7 cellular contexts compared by ENCODE assay signal in the genomic region with DNA sequence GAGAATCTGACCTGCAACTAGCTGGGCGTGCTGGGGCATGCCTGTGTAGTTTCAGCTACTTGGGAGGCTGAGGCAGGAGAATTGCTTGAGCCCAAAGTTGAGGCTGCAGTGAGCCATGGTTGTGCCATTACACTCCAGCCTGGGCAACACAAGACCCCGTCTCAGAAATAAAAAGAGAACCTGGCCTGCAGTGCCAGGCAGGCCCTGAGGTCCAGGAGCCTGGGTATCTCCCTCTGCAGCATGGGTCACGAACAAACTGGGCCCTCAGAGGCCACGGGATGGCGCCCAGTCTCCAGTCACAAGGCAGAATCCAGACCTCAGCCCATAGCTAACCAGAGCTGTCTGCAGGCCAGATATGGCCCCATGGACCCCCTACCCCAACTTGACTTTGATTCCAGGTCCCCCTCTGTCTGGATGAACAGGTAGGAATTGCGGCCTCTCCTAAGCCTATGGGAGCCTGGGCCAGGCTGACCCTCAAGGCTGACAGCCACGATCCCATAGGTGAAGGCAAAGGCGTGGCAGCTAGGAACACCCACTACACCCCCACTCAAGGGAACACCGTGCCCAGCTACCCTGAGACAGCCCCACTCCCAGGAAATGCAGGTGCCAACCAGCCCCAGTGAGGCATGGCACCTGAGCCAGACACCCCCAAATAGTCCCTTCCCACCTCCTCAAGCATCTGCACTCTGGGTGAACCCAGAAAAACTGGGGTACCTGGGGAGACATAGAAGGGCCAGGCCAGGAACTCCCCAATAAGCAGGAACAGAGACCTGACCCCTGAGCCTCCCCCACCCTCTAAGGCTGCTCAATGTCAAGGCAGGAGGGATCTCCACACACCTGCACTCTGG. TPM values are rescaled to one million over a fixed set of nuclear protein-coding genes. Genes with fewer than 3 reads are reported as not detected.
DNase-seq lines count a peak whose midpoint lies in the region; ATAC-seq, FAIRE-seq and TF ChIP-seq lines count a peak whose summit lies in the region.

No MANE protein-coding gene starts in this region.

- ATAC-seq in GM18909 (IDR thresholded peaks at IDR 0.05; ENCODE audit: poor library complexity, unreplicated experiment): no peak

- POLR2A ChIA-PET in PC-9 (lab: Charles Lee; ENCODE audit: unreplicated experiment): interaction anchor here (0.5 to 3.3 kb wide), 6 partner anchors 11 to 182 kb away, joined by 4 to 17 read pairs (median 8); no protein-coding TSS in a partner anchor

- H3K27ac ChIP-seq in PC-9: peak overlapping the region; percentile 95
- peak overlapping the region; percentile 50 to 99 for H3K27ac ChIP-seq in ascending aorta

- H3K36me3 ChIP-seq in PC-9 (ENCODE audit: low read depth): peaks cover 38% of the 10 kb centered on the region
- H3K36me3 ChIP-seq in ascending aorta: peaks cover 44 to 53% of the 10 kb centered on the region in 2 donors
- peaks cover 58% of the 10 kb centered on the region for H3K36me3 ChIP-seq in iPS-15b (ENCODE audit: control insufficient read depth, insufficient read depth, low read length)

- H3K4me1 ChIP-seq in PC-9 (replicated peaks; ENCODE audit: insufficient read depth) (peaks cover 24% of the 10 kb centered on the region), ascending aorta (no peaks in the 10 kb centered on the region), iPS-15b (ENCODE audit: control insufficient read depth, insufficient read depth, low read length) (peaks cover 2% of the 10 kb centered on the region)

- H3K9me3 ChIP-seq in PC-9 (ENCODE audit: insufficient read depth, low read depth) (no peaks in the 10 kb centered on the region), ascending aorta (no peaks in the 10 kb centered on the region), iPS-15b (ENCODE audit: control insufficient read depth, insufficient read depth, low read length) (no peaks in the 10 kb centered on the region)

- CTCF ChIA-PET in PC-9 (lab: Charles Lee): interaction anchor here (0.6 kb wide), 1 partner anchor 35 kb away, joined by 5 read pairs; no protein-coding TSS in a partner anchor

- intact Hi-C loops in PC-9 (cut with micrococcal nuclease; ENCODE audit: unreplicated experiment) (loop anchor here (1.0 kb wide), 1 partner anchor 32 kb away; no protein-coding TSS in a partner anchor), ascending aorta (cut with DNase I) (no loop called here)

- BruUV-seq in PC-9 (replicated peaks; lab: Mats Ljungman, UMichigan): no TSS peak

- H3K79me2 ChIP-seq in PC-9 (ENCODE audit: low read depth): peaks cover 50% of the 10 kb centered on the region

- peaks cover 80% of the 10 kb centered on the region for H3F3A ChIP-seq in PC-9 (ENCODE audit: insufficient read depth, low read depth)

- peak; percentile 56 for FAIRE-seq in GM12891 (lab: Jason Lieb, UNC)

- H2AFZ ChIP-seq in PC-9: no peak overlapping the region

- H4K20me1 ChIP-seq in PC-9 (ENCODE audit: insufficient read depth): peaks cover 53% of the 10 kb centered on the region

- H3K4me2 ChIP-seq in PC-9: peak overlapping the region; percentile 97

- DNase-seq in GM12891 (ENCODE audit: insufficient read length, low spot score): no peak
- peak in 1 of 2 experiments; percentile 46 for DNase-seq in PC-9
- DNase-seq in ascending aorta (ENCODE audit: low spot score in 2 of 2): peak in 1 of 2 donors; percentile 70
- DNase-seq in stimulated activated CD4-positive, alpha-beta T cell treated with anti-CD3 and anti-CD28 coated beads, Interleukin-2, amount 100 ng/mL, for 48 hours: peak; percentile 32 to 43
- no peak for DNase-seq in COLO668 (lab: John Stamatoyannopoulos, UW; ENCODE audit: unreplicated experiment)

- TF ChIP-seq CTCF in PC-9 (conservative IDR thresholded peaks at IDR 0.05) (peak; percentile 18; the same call in 1 of the 2 replicates), ascending aorta (IDR thresholded peaks at IDR 0.05) (peak in 1 of 3 experiments; percentile 5)

- no peaks in the 10 kb centered on the region for H3K27me3 ChIP-seq in PC-9 (ENCODE audit: insufficient read depth, low read depth)
- H3K27me3 ChIP-seq in ascending aorta: no peaks in the 10 kb centered on the region
- H3K27me3 ChIP-seq in iPS-15b (ENCODE audit: control insufficient read depth, insufficient read depth, low read length): no peaks in the 10 kb centered on the region

- no peaks in the 10 kb centered on the region for H3K9me2 ChIP-seq in PC-9 (ENCODE audit: insufficient read depth)

- TF ChIP-seq POLR2A in GM12891 (IDR thresholded peaks at IDR 0.05; ENCODE audit: low read depth, low read length): peak; percentile 96

- peak overlapping the region; percentile 16 for H3K9ac ChIP-seq in iPS-15b (ENCODE audit: low read depth, low read length)

- H3K4me3 ChIP-seq in PC-9 (0 out of 2 replicates have a peak overlapping the region, but pooled peaks have one; percentile 71), ascending aorta (peak overlapping the region; percentile 89 to 96), iPS-15b (ENCODE audit: low read depth, low read length) (peak overlapping the region; percentile 13)

TF ChIP-seq in GM12891, 5 proteins besides CTCF, POLR2A, EP300 and RAD21:
- TF ChIP-seq SPI1 (IDR thresholded peaks at IDR 0.05; ENCODE audit: low read depth, low read length) (no peak), POU2F2 (IDR thresholded peaks at IDR 0.05; ENCODE audit: low read depth, low read length) (peak; percentile 91), TAF1 (IDR thresholded peaks at IDR 0.05; ENCODE audit: low read depth, low read length) (peak; percentile 24), POLR2AphosphoS5 (IDR thresholded peaks at IDR 0.05; ENCODE audit: low read depth, low read length) (peak; percentile 98), PAX5 (IDR thresholded peaks at IDR 0.05; ENCODE audit: insufficient read depth, low read length, severe bottlenecking) (peak; percentile 32)

RNA-seq across cellular contexts. Expression of a gene that starts 4.0 kb away (rescaled TPM):
- 9,343 TPM for polyA plus RNA-seq in GM12891 (2012; ENCODE audit: low read depth, missing spikeins)
- total RNA-seq in PC-9 (2021) (5,595 and 6,962 TPM in 2 replicates), ascending aorta (9,307 TPM)

RNA-seq across cellular contexts. Expression of a gene that starts 12.8 kb away (rescaled TPM):
- 2.5 TPM for polyA plus RNA-seq in GM12891 (2012; ENCODE audit: low read depth, missing spikeins)
- 29.1 and 39.0 TPM in 2 replicates for total RNA-seq in PC-9 (2021)
- total RNA-seq in ascending aorta: 31.7 TPM

Comparison
In these comparisons a context has a peak if more than half of its experiments do, and no peak if none do; other contexts are left out.
1. DNase-seq: peak in stimulated activated CD4-positive, alpha-beta T cell treated with anti-CD3 and anti-CD28 coated beads, Interleukin-2, amount 100 ng/mL, for 48 hours (2 of 2); none in GM12891 (single experiment) and COLO668 (single experiment).
2. H3K4me3 ChIP-seq: peak in every context shown above with its lines; median percentile 92 in ascending aorta; 71 in PC-9; 13 in iPS-15b.